In the genomic region with DNA sequence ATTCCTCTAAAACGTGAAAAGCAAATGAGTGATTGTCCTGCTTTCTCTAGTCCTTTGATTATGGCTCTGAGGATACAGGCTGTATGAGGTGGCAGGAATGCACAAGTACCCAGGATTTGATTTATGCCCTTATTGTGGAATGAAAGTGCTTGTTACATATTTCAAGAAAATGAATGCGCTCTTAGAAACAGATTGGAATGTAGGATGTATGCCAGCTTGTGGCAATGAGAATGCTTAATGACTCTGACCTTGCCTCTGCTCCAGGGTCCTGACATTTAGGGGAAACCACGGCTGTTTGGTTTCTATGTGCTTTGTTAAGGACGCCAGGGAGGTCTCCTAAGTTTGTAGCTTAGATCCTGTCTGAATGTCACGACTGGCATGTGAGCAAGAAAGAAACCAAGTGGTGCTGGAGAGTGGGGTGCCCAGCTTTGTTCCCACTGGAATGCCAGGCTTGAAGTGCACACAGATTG, we compare ENCODE assay signal across 1 cellular context.
TF ChIP-seq lines count a peak whose summit lies in the region.

No MANE protein-coding gene starts in this region.

TF ChIP-seq in SK-N-SH treated with all-trans-retinoic acid at 6 μM for 48 hours, 23 proteins besides CTCF, POLR2A, EP300 and RAD21 (continued from another document):
- TF ChIP-seq, protein P1, sequence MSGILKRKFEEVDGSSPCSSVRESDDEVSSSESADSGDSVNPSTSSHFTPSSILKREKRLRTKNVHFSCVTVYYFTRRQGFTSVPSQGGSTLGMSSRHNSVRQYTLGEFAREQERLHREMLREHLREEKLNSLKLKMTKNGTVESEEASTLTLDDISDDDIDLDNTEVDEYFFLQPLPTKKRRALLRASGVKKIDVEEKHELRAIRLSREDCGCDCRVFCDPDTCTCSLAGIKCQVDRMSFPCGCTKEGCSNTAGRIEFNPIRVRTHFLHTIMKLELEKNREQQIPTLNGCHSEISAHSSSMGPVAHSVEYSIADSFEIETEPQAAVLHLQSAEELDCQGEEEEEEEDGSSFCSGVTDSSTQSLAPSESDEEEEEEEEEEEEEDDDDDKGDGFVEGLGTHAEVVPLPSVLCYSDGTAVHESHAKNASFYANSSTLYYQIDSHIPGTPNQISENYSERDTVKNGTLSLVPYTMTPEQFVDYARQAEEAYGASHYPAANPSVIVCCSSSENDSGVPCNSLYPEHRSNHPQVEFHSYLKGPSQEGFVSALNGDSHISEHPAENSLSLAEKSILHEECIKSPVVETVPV (CRISPR knock-in tag; IDR thresholded peaks at IDR 0.05) = no peak
